2 cellular contexts compared by ENCODE assay signal in genomic region chr19:47991191-47991808, GRCh38.
TF ChIP-seq lines count a peak whose summit lies in the region.

No MANE protein-coding gene starts in this region.

TF ChIP-seq in HepG2, 621 proteins besides CTCF, POLR2A, EP300 and RAD21:
- TF ChIP-seq MAFK (conservative IDR thresholded peaks at IDR 0.05 in 1 of 2, IDR thresholded peaks at IDR 0.05 in 1 of 2; ENCODE audit: low read length in 2 of 2) = no peak
- TF ChIP-seq ZNF468 (CRISPR knock-in tag; IDR thresholded peaks at IDR 0.05) = no peak
- peak; percentile 51 for TF ChIP-seq PCBP2 (optimal IDR thresholded peaks at IDR 0.05; ENCODE audit: low read depth, low read length, poor library complexity, severe bottlenecking)
- TF ChIP-seq TFDP2 (CRISPR knock-in tag; IDR thresholded peaks at IDR 0.05) = no peak
- no peak for TF ChIP-seq ZNF18 (CRISPR knock-in tag; IDR thresholded peaks at IDR 0.05; ENCODE audit: insufficient replicate concordance)

TF ChIP-seq in K562, 482 proteins besides CTCF, POLR2A, EP300 and RAD21:
- TF ChIP-seq PCBP2 (IDR thresholded peaks at IDR 0.05; ENCODE audit: low read depth, low read length, poor library complexity, severe bottlenecking) (peak; percentile 39), ZFP30 (CRISPR knock-in tag; IDR thresholded peaks at IDR 0.05; ENCODE audit: borderline replicate concordance) (no peak), ZNF263 (CRISPR knock-in tag; IDR thresholded peaks at IDR 0.05; ENCODE audit: borderline replicate concordance) (peak; percentile 93), ELF4 (CRISPR knock-in tag; IDR thresholded peaks at IDR 0.05) (no peak)
- TF ChIP-seq, protein P1, sequence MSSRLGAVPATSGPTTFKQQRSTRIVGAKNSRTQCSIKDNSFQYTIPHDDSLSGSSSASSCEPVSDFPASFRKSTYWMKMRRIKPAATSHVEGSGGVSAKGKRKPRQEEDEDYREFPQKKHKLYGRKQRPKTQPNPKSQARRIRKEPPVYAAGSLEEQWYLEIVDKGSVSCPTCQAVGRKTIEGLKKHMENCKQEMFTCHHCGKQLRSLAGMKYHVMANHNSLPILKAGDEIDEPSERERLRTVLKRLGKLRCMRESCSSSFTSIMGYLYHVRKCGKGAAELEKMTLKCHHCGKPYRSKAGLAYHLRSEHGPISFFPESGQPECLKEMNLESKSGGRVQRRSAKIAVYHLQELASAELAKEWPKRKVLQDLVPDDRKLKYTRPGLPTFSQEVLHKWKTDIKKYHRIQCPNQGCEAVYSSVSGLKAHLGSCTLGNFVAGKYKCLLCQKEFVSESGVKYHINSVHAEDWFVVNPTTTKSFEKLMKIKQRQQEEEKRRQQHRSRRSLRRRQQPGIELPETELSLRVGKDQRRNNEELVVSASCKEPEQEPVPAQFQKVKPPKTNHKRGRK (tag; IDR thresholded peaks at IDR 0.05) = peak; percentile 86
TF ChIP-seq in K562: peak in this region for 3.
